9 cellular contexts compared by ENCODE assay signal in the genomic region with DNA sequence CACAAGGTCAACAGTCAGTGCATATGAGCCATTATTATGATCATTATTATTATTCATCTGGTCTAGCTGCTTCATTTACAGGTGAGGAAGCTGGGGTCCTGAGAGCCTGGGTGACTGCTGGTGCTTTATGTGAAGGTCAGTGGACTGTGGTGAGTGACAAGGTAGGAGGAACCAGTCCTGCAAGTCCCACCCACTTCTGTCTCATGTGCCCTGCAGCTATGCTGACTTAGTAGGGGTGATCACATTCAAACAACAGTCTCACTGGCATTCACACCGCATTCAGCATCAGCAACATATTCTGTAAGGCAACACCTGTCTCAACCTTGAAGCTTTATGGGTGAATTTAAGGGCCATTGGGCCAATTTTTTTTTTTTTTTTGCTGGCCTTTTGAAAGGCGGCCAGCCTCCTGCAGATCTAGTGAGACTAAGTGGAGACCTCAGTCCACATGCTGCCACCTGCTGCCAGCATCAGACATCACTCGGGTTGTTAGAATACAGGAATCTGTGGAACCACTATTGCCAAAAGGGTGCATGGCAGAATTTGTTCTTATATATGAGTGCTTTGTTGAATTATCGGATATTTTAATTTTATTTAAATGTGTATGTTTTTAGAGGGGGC. TPM values are rescaled to one million over a fixed set of nuclear protein-coding genes. Genes with fewer than 3 reads are reported as not detected.
DNase-seq lines count a peak whose midpoint lies in the region; ATAC-seq and TF ChIP-seq lines count a peak whose summit lies in the region.
"Had no signal": no experiment of that assay in that cellular context is flagged by ENCODE, and none has a peak within 500 bp of the region (broad histone marks: within the 10 kb centered on the region; RNA-seq: fewer than 3 reads in every experiment).

No MANE protein-coding gene starts in this region.

- ATAC-seq in mucosa of descending colon = peak; percentile 49
- no peak for ATAC-seq in HG02970 (IDR thresholded peaks at IDR 0.05; ENCODE audit: low FRiP score, unreplicated experiment)

- no peak overlapping the region for H2AFZ ChIP-seq in KMS-11 (ENCODE audit: low read depth)

- H3K27ac ChIP-seq in KMS-11 (no peak overlapping the region), RWPE1 (no peak overlapping the region), caudate nucleus (ENCODE audit: low read depth, low read length) (no peak overlapping the region)
- H3K27ac ChIP-seq: BLaER1 treated with 17β-estradiol and CSF1 and Interleukin-3, amounts not matched to agents 10 nM and 100 nM had no signal

- H3K4me3 ChIP-seq in KMS-11 (IDR thresholded peaks at IDR 0.05; ENCODE audit: insufficient read depth, low read depth, low read length) (no peak overlapping the region), mucosa of descending colon (no peak overlapping the region)
- H3K4me3 ChIP-seq: BLaER1 treated with 17β-estradiol and CSF1 and Interleukin-3, amounts not matched to agents 10 nM and 100 nM had no signal

- no peaks in the 10 kb centered on the region for H3K79me2 ChIP-seq in KMS-11 (ENCODE audit: insufficient read depth, low read depth)

- POLR2A ChIA-PET in RWPE1 (lab: Yijun Ruan, JAX; ENCODE audit: low non-redundant PET) = no interaction called here

- no peaks in the 10 kb centered on the region for H4K20me1 ChIP-seq in KMS-11 (ENCODE audit: insufficient read depth)
- H4K20me1 ChIP-seq: BLaER1 treated with 17β-estradiol and CSF1 and Interleukin-3, amounts not matched to agents 10 nM and 100 nM had no signal

- CTCF ChIA-PET in RWPE1 (lab: Yijun Ruan, JAX) = interaction anchor here (0.6 to 2.7 kb wide), 10 partner anchors 15 to 545 kb away, joined by 3 to 16 read pairs (median 6); no protein-coding TSS in a partner anchor

- no peaks in the 10 kb centered on the region; the same call in 1 of the 2 replicates for H3K27me3 ChIP-seq in KMS-11 (ENCODE audit: insufficient read depth, low read depth)
- H3K27me3 ChIP-seq: BLaER1 treated with 17β-estradiol and CSF1 and Interleukin-3, amounts not matched to agents 10 nM and 100 nM had no signal

- intact Hi-C loops in mucosa of descending colon (cut with DNase I, micrococcal nuclease) = loop anchor here in 1 of 2 donors (10.0 kb wide), 1 partner anchor 229 kb away; no protein-coding TSS in a partner anchor

- H3K36me3 ChIP-seq in KMS-11 (ENCODE audit: insufficient read depth) = no peaks in the 10 kb centered on the region
- H3K36me3 ChIP-seq in mucosa of descending colon (ENCODE audit: low read depth) = no peaks in the 10 kb centered on the region
- H3K36me3 ChIP-seq: BLaER1 treated with 17β-estradiol and CSF1 and Interleukin-3, amounts not matched to agents 10 nM and 100 nM had no signal

- DNase-seq in NCI-H2029 (lab: John Stamatoyannopoulos, UW) (peak; percentile 3), NCI-H2029 treated with DMSO at 0.1 percent for 48 hours (lab: John Stamatoyannopoulos, UW) (no peak), RWPE1 (ENCODE audit: low spot score) (peak; percentile 69), caudate nucleus (lab: John Stamatoyannopoulos, UW) (peak in 47 of 61 donors; percentile 0 to 85 (median 21)), mucosa of descending colon (peak in 2 of 3 donors; percentile 36 to 48), germinal center (ENCODE audit: low spot score) (no peak)

- peak; percentile 31; the same call in 1 of the 2 replicates for TF ChIP-seq CTCF in KMS-11 (conservative IDR thresholded peaks at IDR 0.05; ENCODE audit: low read depth, low read length)
- TF ChIP-seq CTCF in RWPE1 (conservative IDR thresholded peaks at IDR 0.05; ENCODE audit: low read depth) = 0 out of 2 replicates have a peak, but pooled peaks have one; percentile 18
- no peak for TF ChIP-seq CTCF in mucosa of descending colon (IDR thresholded peaks at IDR 0.05)

- no peaks in the 10 kb centered on the region for H3K9me3 ChIP-seq in mucosa of descending colon
- H3K9me3 ChIP-seq: BLaER1 treated with 17β-estradiol and CSF1 and Interleukin-3, amounts not matched to agents 10 nM and 100 nM had no signal

- H3K9ac ChIP-seq in KMS-11 = no peak overlapping the region
- H3K9ac ChIP-seq: BLaER1 treated with 17β-estradiol and CSF1 and Interleukin-3, amounts not matched to agents 10 nM and 100 nM had no signal

- H3K4me1 ChIP-seq in KMS-11 (ENCODE audit: low read depth, poor library complexity, severe bottlenecking) (peaks cover 8% of the 10 kb centered on the region), mucosa of descending colon (ENCODE audit: low read depth) (no peaks in the 10 kb centered on the region)

- H3K4me2 ChIP-seq in KMS-11 = no peak overlapping the region

RNA-seq across cellular contexts. Expression of gene CACNA1E, which starts 59.9 kb away (rescaled TPM):
- total RNA-seq in mucosa of descending colon = 1 to 10 TPM in 1 of 3 donors, under 1 TPM in 2; 0.09 to 1.4 (median 0.22) TPM

Comparison
In these comparisons a context has a peak if more than half of its experiments do, and no peak if none do; other contexts are left out.
1. DNase-seq: peak in NCI-H2029 (single experiment), RWPE1 (single experiment), caudate nucleus (47 of 61) and mucosa of descending colon (2 of 3); none in NCI-H2029 treated with DMSO at 0.1 percent for 48 hours (single experiment) and germinal center (single experiment).